Comparison of ENCODE assay signal across 34 cellular contexts in genomic region chr10:107542016-107542415, GRCh38.
"Had no signal": no experiment of that assay in that cellular context is flagged by ENCODE, and none has a peak within 500 bp of the region (broad histone marks: within the 10 kb centered on the region; RNA-seq: fewer than 3 reads in every experiment).

No MANE protein-coding gene starts in this region.

- H3K4me3 ChIP-seq: MG63 had no signal

- DNase-seq: Karpas-422, Kasumi-1, KG1, MG63, MM.1S, MV-4-11, NCI-H1048, NCI-H1092, NCI-H1092 treated with DMSO at 0.1 percent for 48 hours, NCI-H1105, NCI-H1417, NCI-H1417 treated with DMSO at 0.1 percent for 48 hours, NCI-H1436, NCI-H1436 treated with DMSO at 0.1 percent for 48 hours, NCI-H146, NCI-H1694, NCI-H1694 treated with DMSO at 0.1 percent for 48 hours, NCI-H187, NCI-H187 treated with DMSO at 0.1 percent for 48 hours, NCI-H1930, NCI-H2029, NCI-H2029 treated with DMSO at 0.1 percent for 48 hours, NCI-H2081, NCI-H2081 treated with DMSO at 0.1 percent for 48 hours, NCI-H2107, NCI-H2171, NCI-H2171 treated with DMSO at 0.1 percent for 48 hours, NCI-H2227 treated with DMSO at 0.1 percent for 48 hours, NCI-H226, NCI-H345, NCI-H446, NCI-H446 treated with DMSO at 0.1 percent for 48 hours, NCI-H510A had no signal

- H3K27me3 ChIP-seq: MG63 had no signal

- H3K9ac ChIP-seq: KMS-11 had no signal

- H3K36me3 ChIP-seq: MG63 had no signal

- H3K27ac ChIP-seq: KMS-11 had no signal

- H3K9me3 ChIP-seq: MG63 had no signal

- H3K4me2 ChIP-seq: KMS-11 had no signal
